ENCODE assay signal across 16 cellular contexts in genomic region chr5:52998552-52999313, GRCh38.
DNase-seq lines count a peak whose midpoint lies in the region; ATAC-seq and FAIRE-seq lines count a peak whose summit lies in the region.
"Had no signal": no experiment of that assay in that cellular context is flagged by ENCODE, and none has a peak within 500 bp of the region (broad histone marks: within the 10 kb centered on the region; RNA-seq: fewer than 3 reads in every experiment).

No MANE protein-coding gene starts in this region.

- no peak for DNase-seq in activated naive CD8-positive, alpha-beta T cell treated with anti-CD3 and anti-CD28 coated beads, Interleukin-2, amount 50 U/mL, for 24 hours
- no peak for DNase-seq in NCI-H1694 (lab: John Stamatoyannopoulos, UW)
- DNase-seq in GM03348 (ENCODE audit: low spot score): no peak
- no peak for DNase-seq in NK-92 treated with Interleukin-12 subunit alpha and Interleukin-12 subunit beta, amount 100 ng/mL, for 24 hours (lab: John Stamatoyannopoulos, UW)
- DNase-seq: activated naive CD8-positive, alpha-beta T cell treated with anti-CD3 and anti-CD28 coated beads for 36 hours; activated T-cell treated with anti-CD3 and anti-CD28 coated beads for 4 hours; DMS53; HCEC 1CT; NCI-H1048; NCI-H524 had no signal

- ATAC-seq in GM18511 (IDR thresholded peaks at IDR 0.05; ENCODE audit: unreplicated experiment): peak; percentile 67
- peak; percentile 72 for ATAC-seq in GM19468 (IDR thresholded peaks at IDR 0.05; ENCODE audit: extremely low read depth, unreplicated experiment)
- ATAC-seq in HG03432 (IDR thresholded peaks at IDR 0.05; ENCODE audit: unreplicated experiment): peak; percentile 76
- ATAC-seq in activated naive CD8-positive, alpha-beta T cell treated with anti-CD3 and anti-CD28 coated beads, Interleukin-2, amount 50 U/mL, for 24 hours: no peak
- ATAC-seq: WTC11 had no signal

- no peak overlapping the region for H3K27ac Mint-ChIP-seq in activated naive CD8-positive, alpha-beta T cell treated with anti-CD3 and anti-CD28 coated beads, Interleukin-2, amount 50 U/mL, for 24 hours
- H3K27ac Mint-ChIP-seq: activated naive CD8-positive, alpha-beta T cell treated with anti-CD3 and anti-CD28 coated beads for 36 hours; type B pancreatic cell; WTC11 had no signal

- H3K9me3 Mint-ChIP-seq in activated naive CD8-positive, alpha-beta T cell treated with anti-CD3 and anti-CD28 coated beads, Interleukin-2, amount 50 U/mL, for 24 hours: no peaks in the 10 kb centered on the region
- H3K9me3 Mint-ChIP-seq: activated naive CD8-positive, alpha-beta T cell treated with anti-CD3 and anti-CD28 coated beads for 36 hours; type B pancreatic cell; WTC11 had no signal

- peak; percentile 88 for FAIRE-seq in islet of Langerhans (lab: Jason Lieb, UNC)

- no peaks in the 10 kb centered on the region for H3K36me3 Mint-ChIP-seq in activated naive CD8-positive, alpha-beta T cell treated with anti-CD3 and anti-CD28 coated beads, Interleukin-2, amount 50 U/mL, for 24 hours (ENCODE audit: low read depth)
- H3K36me3 Mint-ChIP-seq: type B pancreatic cell, WTC11 had no signal

- no peak overlapping the region for H3K4me3 Mint-ChIP-seq in activated naive CD8-positive, alpha-beta T cell treated with anti-CD3 and anti-CD28 coated beads, Interleukin-2, amount 50 U/mL, for 24 hours
- H3K4me3 Mint-ChIP-seq: activated naive CD8-positive, alpha-beta T cell treated with anti-CD3 and anti-CD28 coated beads for 36 hours; type B pancreatic cell; WTC11 had no signal

- peaks cover 6% of the 10 kb centered on the region for H3K4me1 Mint-ChIP-seq in activated naive CD8-positive, alpha-beta T cell treated with anti-CD3 and anti-CD28 coated beads, Interleukin-2, amount 50 U/mL, for 24 hours
- H3K4me1 Mint-ChIP-seq: WTC11 had no signal

- peaks cover 10% of the 10 kb centered on the region for H3K27me3 Mint-ChIP-seq in activated naive CD8-positive, alpha-beta T cell treated with anti-CD3 and anti-CD28 coated beads, Interleukin-2, amount 50 U/mL, for 24 hours
- H3K27me3 Mint-ChIP-seq: type B pancreatic cell had no signal
